In the genomic region with DNA sequence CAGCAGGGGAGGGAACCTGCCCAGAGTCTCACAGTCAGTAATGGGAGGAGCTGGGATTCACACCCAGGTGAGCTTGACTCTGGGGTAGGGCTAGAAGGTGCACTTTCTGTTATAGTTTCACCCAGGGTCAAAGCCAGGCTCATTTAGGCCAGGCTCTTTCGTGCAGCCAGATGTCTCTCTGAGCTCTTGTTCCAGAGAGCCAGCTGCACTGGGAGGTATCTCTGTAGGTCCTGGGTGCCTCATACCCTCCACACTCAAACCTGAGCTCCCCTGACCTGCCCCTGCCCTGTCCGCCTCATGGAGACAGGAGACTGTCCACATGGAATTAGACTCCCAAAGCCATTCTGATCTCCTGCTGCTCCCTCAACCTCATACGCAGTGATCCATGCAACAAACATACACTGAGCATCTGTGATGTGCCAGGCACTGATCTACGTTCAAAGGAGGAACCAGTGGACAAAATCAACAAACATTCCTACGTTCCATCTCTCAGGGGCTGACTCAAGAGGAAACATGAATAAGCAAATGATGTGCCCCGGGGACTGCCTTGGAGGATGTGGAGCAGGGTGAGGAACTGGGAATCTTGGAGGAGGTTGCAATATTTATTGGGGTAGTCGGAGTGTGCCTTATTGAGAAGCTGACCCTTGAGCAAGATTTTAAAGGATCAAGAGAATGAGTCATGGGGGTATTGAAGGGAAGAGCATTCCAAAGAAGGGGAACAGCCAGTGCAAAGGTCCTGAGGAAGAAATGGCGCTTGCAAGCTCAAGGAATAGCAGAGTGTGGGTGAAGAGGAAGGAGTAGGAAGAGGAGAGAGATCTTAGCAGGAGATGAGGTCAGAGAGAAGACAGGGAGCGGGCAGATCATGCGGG, we compare ENCODE assay signal across 15 cellular contexts.
DNase-seq lines count a peak whose midpoint lies in the region; ATAC-seq, FAIRE-seq and TF ChIP-seq lines count a peak whose summit lies in the region.
"Had no signal": no experiment of that assay in that cellular context is flagged by ENCODE, and none has a peak within 500 bp of the region (broad histone marks: within the 10 kb centered on the region; RNA-seq: fewer than 3 reads in every experiment).

No MANE protein-coding gene starts in this region.

- no peak for TF ChIP-seq EP300 in transverse colon (IDR thresholded peaks at IDR 0.05; ENCODE audit: low read depth)

- no peak for ATAC-seq in aorta (ENCODE audit: low FRiP score)
- ATAC-seq in HG03442 (IDR thresholded peaks at IDR 0.05; ENCODE audit: unreplicated experiment) = no peak
- ATAC-seq: esophagus mucosa, psoas muscle had no signal

- no peaks in the 10 kb centered on the region for H3K36me3 ChIP-seq in astrocyte (ENCODE audit: insufficient read depth, low read length)
- no peaks in the 10 kb centered on the region for H3K36me3 ChIP-seq in aorta (ENCODE audit: control insufficient read depth in 1 of 2, insufficient read depth in 2 of 2, low read length in 1 of 2)
- no peaks in the 10 kb centered on the region for H3K36me3 ChIP-seq in transverse colon
- H3K36me3 ChIP-seq: left ventricle myocardium inferior had no signal

- 71 to 73% methylated on average over 10 of the region's 10 CpGs for WGBS in aorta, 2 donors
- 70 to 75% methylated on average over 8 to 10 of the region's 10 CpGs for WGBS in transverse colon (ENCODE audit: low coverage in 1 of 2), 2 donors

- no peak overlapping the region for H3K4me3 Mint-ChIP-seq in astrocyte (ENCODE audit: unreplicated experiment)
- H3K4me3 Mint-ChIP-seq: activated CD4-positive, alpha-beta T cell treated with anti-CD3 and anti-CD28 coated beads, Interleukin-2, amount 10 ng/mL, durations not matched to agents 7 days and 5 days; activated naive CD8-positive, alpha-beta T cell treated with anti-CD3 and anti-CD28 coated beads, Interleukin-2, amount 10 ng/mL, durations not matched to agents 7 days and 5 days had no signal

- in situ Hi-C loops in transverse colon (cut with MboI; ENCODE audit: low pct_ligation_motif_present in 1 of 4, low pct_unique_long_range_greater_than_20kb in 1 of 4, low sequenced_read_pairs in 3 of 4) = no loop called here

- DNase-seq in AG08396 (ENCODE audit: low spot score) = peak; percentile 67
- peak; percentile 45 for DNase-seq in HS-27A (ENCODE audit: low read depth)
- peak; percentile 80 for DNase-seq in astrocyte (ENCODE audit: low read depth)
- peak; percentile 87 for DNase-seq in iris pigment epithelial cell (ENCODE audit: low read depth)
- no peak for DNase-seq in aorta
- DNase-seq in stimulated activated CD4-positive, alpha-beta T cell treated with anti-CD3 and anti-CD28 coated beads, Interleukin-2, amount 100 ng/mL, for 48 hours = no peak
- no peak for DNase-seq in transverse colon
- DNase-seq: activated CD4-positive, alpha-beta T cell treated with anti-CD3 and anti-CD28 coated beads, Interleukin-2, amount 10 ng/mL, durations not matched to agents 7 days and 5 days; activated naive CD8-positive, alpha-beta T cell treated with anti-CD3 and anti-CD28 coated beads, Interleukin-2, amount 10 ng/mL, durations not matched to agents 7 days and 5 days; COR-L47; left ventricle myocardium inferior; NCI-H2171; psoas muscle had no signal

- H3K4me1 Mint-ChIP-seq in astrocyte (ENCODE audit: low read depth, unreplicated experiment) = peaks cover 12% of the 10 kb centered on the region

- no peak for TF ChIP-seq CTCF in astrocyte (IDR thresholded peaks at IDR 0.05; ENCODE audit: insufficient read depth, low read depth, low read length)
- no peak for TF ChIP-seq CTCF in transverse colon (IDR thresholded peaks at IDR 0.05)

- peak; percentile 43 for FAIRE-seq in astrocyte (lab: Jason Lieb, UNC)

- no peak for TF ChIP-seq POLR2A in transverse colon (IDR thresholded peaks at IDR 0.05)

- no peaks in the 10 kb centered on the region for H3K9me3 ChIP-seq in astrocyte (ENCODE audit: insufficient read depth, low read depth, low read length)
- H3K9me3 ChIP-seq in aorta (ENCODE audit: control insufficient read depth, low read length) = no peaks in the 10 kb centered on the region
- no peaks in the 10 kb centered on the region for H3K9me3 ChIP-seq in transverse colon
- H3K9me3 ChIP-seq: left ventricle myocardium inferior, psoas muscle had no signal

- H3K79me2 ChIP-seq in astrocyte (ENCODE audit: insufficient read depth, low read length) = no peaks in the 10 kb centered on the region

- intact Hi-C loops in aorta (cut with DNase I) (loop anchor here (5.0 to 10.0 kb wide), 4 partner anchors 69 to 241 kb away; a partner anchor contains a TSS), transverse colon (cut with DNase I; ENCODE audit: low total_unique reads) (no loop called here)

- peaks cover 15% of the 10 kb centered on the region for H3K27me3 Mint-ChIP-seq in astrocyte (ENCODE audit: low read depth, unreplicated experiment)
- H3K27me3 Mint-ChIP-seq: activated CD4-positive, alpha-beta T cell treated with anti-CD3 and anti-CD28 coated beads, Interleukin-2, amount 10 ng/mL, durations not matched to agents 7 days and 5 days had no signal

- no peak overlapping the region for H3K4me3 ChIP-seq in astrocyte (ENCODE audit: insufficient read depth, low read depth, low read length)
- H3K4me3 ChIP-seq in aorta (ENCODE audit: low read length in 2 of 2) = no peak overlapping the region
- H3K4me3 ChIP-seq in transverse colon = no peak overlapping the region
- H3K4me3 ChIP-seq: left ventricle myocardium inferior, psoas muscle had no signal

- H3K9me3 Mint-ChIP-seq in astrocyte (ENCODE audit: unreplicated experiment) = no peaks in the 10 kb centered on the region
- H3K9me3 Mint-ChIP-seq: activated CD4-positive, alpha-beta T cell treated with anti-CD3 and anti-CD28 coated beads, Interleukin-2, amount 10 ng/mL, durations not matched to agents 7 days and 5 days; activated naive CD8-positive, alpha-beta T cell treated with anti-CD3 and anti-CD28 coated beads, Interleukin-2, amount 10 ng/mL, durations not matched to agents 7 days and 5 days had no signal

- H3K27me3 ChIP-seq in astrocyte (ENCODE audit: insufficient read depth, low read length) = no peaks in the 10 kb centered on the region
- H3K27me3 ChIP-seq in aorta (ENCODE audit: control insufficient read depth in 1 of 2, insufficient read depth in 2 of 2, low read length in 1 of 2) = no peaks in the 10 kb centered on the region
- no peaks in the 10 kb centered on the region for H3K27me3 ChIP-seq in transverse colon

- no peak overlapping the region for H2AFZ ChIP-seq in astrocyte (ENCODE audit: low read depth, low read length)

- H3K4me2 ChIP-seq in astrocyte (ENCODE audit: low read length) = peak overlapping the region; percentile 42

- peaks cover 23% of the 10 kb centered on the region for H3K4me1 ChIP-seq in astrocyte (ENCODE audit: insufficient read depth, low read length)
- no peaks in the 10 kb centered on the region for H3K4me1 ChIP-seq in aorta (ENCODE audit: control insufficient read depth in 1 of 2, insufficient read depth in 2 of 2, low read length in 2 of 2)
- no peaks in the 10 kb centered on the region for H3K4me1 ChIP-seq in transverse colon
- H3K4me1 ChIP-seq: psoas muscle had no signal

- no peak overlapping the region for H3K27ac Mint-ChIP-seq in astrocyte (ENCODE audit: unreplicated experiment)
- H3K27ac Mint-ChIP-seq: activated CD4-positive, alpha-beta T cell treated with anti-CD3 and anti-CD28 coated beads, Interleukin-2, amount 10 ng/mL, durations not matched to agents 7 days and 5 days; activated naive CD8-positive, alpha-beta T cell treated with anti-CD3 and anti-CD28 coated beads, Interleukin-2, amount 10 ng/mL, durations not matched to agents 7 days and 5 days had no signal

- H3K9ac ChIP-seq in astrocyte (ENCODE audit: low read length) = peak overlapping the region; percentile 2

- H3K36me3 Mint-ChIP-seq in astrocyte (ENCODE audit: low read depth, unreplicated experiment) = no peaks in the 10 kb centered on the region
- H3K36me3 Mint-ChIP-seq: activated naive CD8-positive, alpha-beta T cell treated with anti-CD3 and anti-CD28 coated beads, Interleukin-2, amount 10 ng/mL, durations not matched to agents 7 days and 5 days had no signal

- H3K27ac ChIP-seq in astrocyte (ENCODE audit: low read depth, low read length) (peak overlapping the region; percentile 29), aorta (ENCODE audit: low read depth in 1 of 2, low read length in 2 of 2) (no peak overlapping the region), transverse colon (no peak overlapping the region)
- H3K27ac ChIP-seq: left ventricle myocardium inferior, psoas muscle had no signal

- H4K20me1 ChIP-seq in astrocyte (ENCODE audit: insufficient read depth, low read length) = no peaks in the 10 kb centered on the region

Comparison
In these comparisons a context has a peak if more than half of its experiments do, and no peak if none do; other contexts are left out.
1. DNase-seq: peak in AG08396 (single experiment), HS-27A (single experiment), astrocyte (single experiment) and iris pigment epithelial cell (single experiment); none in aorta (0 of 2), stimulated activated CD4-positive, alpha-beta T cell treated with anti-CD3 and anti-CD28 coated beads, Interleukin-2, amount 100 ng/mL, for 48 hours (0 of 2) and transverse colon (single experiment).